1 cellular context compared by ENCODE assay signal in genomic region chr1:171743014-171743870, GRCh38.
TF ChIP-seq lines count a peak whose summit lies in the region.

No MANE protein-coding gene starts in this region.

TF ChIP-seq in H1, 55 proteins besides CTCF, POLR2A, EP300 and RAD21 (continued from another document):
- TF ChIP-seq JUN (IDR thresholded peaks at IDR 0.05; ENCODE audit: low read depth, low read length) (no peak), USF2 (IDR thresholded peaks at IDR 0.05; ENCODE audit: low read length) (no peak), CHD2 (IDR thresholded peaks at IDR 0.05; ENCODE audit: low read length) (no peak), JUND (IDR thresholded peaks at IDR 0.05; ENCODE audit: low read length) (no peak), CHD7 (IDR thresholded peaks at IDR 0.05; ENCODE audit: insufficient replicate concordance, low read length) (no peak), NANOG (IDR thresholded peaks at IDR 0.05; ENCODE audit: insufficient read depth, low read depth, low read length, poor library complexity, severe bottlenecking) (no peak), KDM1A (IDR thresholded peaks at IDR 0.05; ENCODE audit: borderline replicate concordance, low read length) (no peak), SIRT6 (IDR thresholded peaks at IDR 0.05; ENCODE audit: low read length) (no peak), KDM5A (IDR thresholded peaks at IDR 0.05; ENCODE audit: low read length) (no peak), POLR2AphosphoS5 (IDR thresholded peaks at IDR 0.05; ENCODE audit: low read depth, low read length) (no peak), CHD1 (IDR thresholded peaks at IDR 0.05; ENCODE audit: low read depth, low read length) (no peak), TCF12 (IDR thresholded peaks at IDR 0.05; ENCODE audit: low read depth, low read length) (no peak)
